ENCODE assay signal across 1 cellular context in genomic region chr19:49869484-49870308, GRCh38.
A peak's percentile ranks its signal among the peaks of the same experiment; 100 is the strongest.
TF ChIP-seq lines count a peak whose summit lies in the region.

No MANE protein-coding gene starts in this region.

TF ChIP-seq in HepG2, 621 proteins besides CTCF, POLR2A, EP300 and RAD21 (continued from another document and continues in another):
- TF ChIP-seq REST (IDR thresholded peaks at IDR 0.05; ENCODE audit: borderline replicate concordance in 1 of 2, low read depth in 1 of 2, low read length in 2 of 2) (no peak), SCMH1 (CRISPR knock-in tag; IDR thresholded peaks at IDR 0.05; ENCODE audit: borderline replicate concordance) (no peak), ZNF3 (CRISPR knock-in tag; IDR thresholded peaks at IDR 0.05) (no peak), ZNF329 (CRISPR knock-in tag; IDR thresholded peaks at IDR 0.05; ENCODE audit: low read depth) (no peak), TOPORS (CRISPR knock-in tag; IDR thresholded peaks at IDR 0.05) (no peak), REPIN1 (CRISPR knock-in tag; IDR thresholded peaks at IDR 0.05; ENCODE audit: borderline replicate concordance, low read depth) (no peak), ZGPAT (CRISPR knock-in tag; IDR thresholded peaks at IDR 0.05) (peak; percentile 52), KIAA2018 (CRISPR knock-in tag; IDR thresholded peaks at IDR 0.05; ENCODE audit: borderline replicate concordance) (no peak), MBNL3 (CRISPR knock-in tag; conservative IDR thresholded peaks at IDR 0.05) (no peak), NR2F1 (CRISPR knock-in tag; IDR thresholded peaks at IDR 0.05) (no peak), ZUFSP (CRISPR knock-in tag; IDR thresholded peaks at IDR 0.05; ENCODE audit: borderline replicate concordance) (no peak), TERF1 (CRISPR knock-in tag; IDR thresholded peaks at IDR 0.05) (no peak), ZNF598 (CRISPR knock-in tag; IDR thresholded peaks at IDR 0.05; ENCODE audit: borderline replicate concordance) (no peak), ATF7-NPFF (CRISPR knock-in tag; IDR thresholded peaks at IDR 0.05; ENCODE audit: low read depth) (no peak), PAXIP1 (CRISPR knock-in tag; conservative IDR thresholded peaks at IDR 0.05) (no peak; the same call in 1 of the 2 replicates), U2AF2 (IDR thresholded peaks at IDR 0.05; ENCODE audit: low read depth, low read length) (no peak), FOSL1 (CRISPR knock-in tag; IDR thresholded peaks at IDR 0.05; ENCODE audit: borderline replicate concordance) (no peak), POGK (CRISPR knock-in tag; conservative IDR thresholded peaks at IDR 0.05) (no peak), ZFP90 (CRISPR knock-in tag; IDR thresholded peaks at IDR 0.05; ENCODE audit: borderline replicate concordance) (no peak), ZNF12 (CRISPR knock-in tag; IDR thresholded peaks at IDR 0.05) (0 out of 2 replicates have a peak, but pooled peaks have one; percentile 10), ZNF552 (CRISPR knock-in tag; IDR thresholded peaks at IDR 0.05; ENCODE audit: borderline replicate concordance) (no peak), ZNF720 (CRISPR knock-in tag; IDR thresholded peaks at IDR 0.05) (0 out of 2 replicates have a peak, but pooled peaks have one; percentile 25), SNAPC2 (CRISPR knock-in tag; IDR thresholded peaks at IDR 0.05) (no peak), ZNF331 (CRISPR knock-in tag; IDR thresholded peaks at IDR 0.05) (no peak), BATF2 (CRISPR knock-in tag; IDR thresholded peaks at IDR 0.05) (no peak), DMAP1 (CRISPR knock-in tag; IDR thresholded peaks at IDR 0.05) (peak; percentile 77), BRCA1 (CRISPR knock-in tag; IDR thresholded peaks at IDR 0.05) (no peak), POLR2AphosphoS2 (IDR thresholded peaks at IDR 0.05; ENCODE audit: low read depth, low read length) (no peak), ZNF768 (CRISPR knock-in tag; IDR thresholded peaks at IDR 0.05) (no peak), ZNF512 (CRISPR knock-in tag; IDR thresholded peaks at IDR 0.05) (no peak), ZNF558 (CRISPR knock-in tag; IDR thresholded peaks at IDR 0.05; ENCODE audit: borderline replicate concordance) (no peak)
